ENCODE assay signal across 17 cellular contexts in genomic region chr7:79495544-79496272, GRCh38. TPM values are rescaled to one million over a fixed set of nuclear protein-coding genes. Genes with fewer than 3 reads are reported as not detected.
DNase-seq lines count a peak whose midpoint lies in the region; ATAC-seq, FAIRE-seq and TF ChIP-seq lines count a peak whose summit lies in the region.
"Had no signal": no experiment of that assay in that cellular context is flagged by ENCODE, and none has a peak within 500 bp of the region (broad histone marks: within the 10 kb centered on the region; RNA-seq: fewer than 3 reads in every experiment).

No MANE protein-coding gene starts in this region.

- peak; percentile 81 for ATAC-seq in SK-N-SH treated with all-trans-retinoic acid at 6 μM for 48 hours
- no peak for ATAC-seq in stimulated activated naive CD8-positive, alpha-beta T cell treated with anti-CD3 and anti-CD28 coated beads, Interleukin-15, Interleukin-2, amounts not matched to agents 100 U/mL and 50 U/mL, for 24 hours
- no peak for ATAC-seq in natural killer cell
- ATAC-seq: K562; stimulated activated naive B cell treated with anti-CD40 and anti-IgM and Interleukin-4, amounts not matched to agents 10 μg/mL and 1 μg/mL and 100 μg/mL, for 72 hours had no signal

- no peak for TF ChIP-seq CTCF in fibroblast of pulmonary artery (IDR thresholded peaks at IDR 0.05; ENCODE audit: low read length, missing control alignments)
- no peak for TF ChIP-seq CTCF in natural killer cell (IDR thresholded peaks at IDR 0.05)

- TF ChIP-seq POLR2A in H54 (IDR thresholded peaks at IDR 0.05; ENCODE audit: low read depth, low read length): no peak

- H3K36me3 Mint-ChIP-seq in natural killer cell: no peaks in the 10 kb centered on the region
- H3K36me3 Mint-ChIP-seq: CD14-positive monocyte; stimulated activated naive B cell treated with anti-CD40 and anti-IgM and Interleukin-4, amounts not matched to agents 10 μg/mL and 1 μg/mL and 100 μg/mL, for 72 hours had no signal

- no peak overlapping the region for H3K4me3 Mint-ChIP-seq in natural killer cell
- H3K4me3 Mint-ChIP-seq: CD14-positive monocyte; stimulated activated naive B cell treated with anti-CD40 and anti-IgM and Interleukin-4, amounts not matched to agents 10 μg/mL and 1 μg/mL and 100 μg/mL, for 72 hours had no signal

- peaks cover 18 to 21% of the 10 kb centered on the region in 2 donors for H3K9me3 Mint-ChIP-seq in natural killer cell

- no peaks in the 10 kb centered on the region for H3K4me1 Mint-ChIP-seq in natural killer cell
- H3K4me1 Mint-ChIP-seq: CD14-positive monocyte; stimulated activated naive B cell treated with anti-CD40 and anti-IgM and Interleukin-4, amounts not matched to agents 10 μg/mL and 1 μg/mL and 100 μg/mL, for 72 hours had no signal

- intact Hi-C loops in natural killer cell (cut with micrococcal nuclease): no loop called here

- no peak overlapping the region for H3K27ac Mint-ChIP-seq in natural killer cell
- H3K27ac Mint-ChIP-seq: CD14-positive monocyte; stimulated activated naive B cell treated with anti-CD40 and anti-IgM and Interleukin-4, amounts not matched to agents 10 μg/mL and 1 μg/mL and 100 μg/mL, for 72 hours had no signal

- no peak overlapping the region for H3K4me3 ChIP-seq in fibroblast of pulmonary artery (replicated peaks; ENCODE audit: low read depth, low read length)
- no peak overlapping the region for H3K4me3 ChIP-seq in skeletal muscle cell (ENCODE audit: low read depth, low read length)
- H3K4me3 ChIP-seq: K562 had no signal

- DNase-seq in H54 (ENCODE audit: insufficient read length, low spot score) (no peak), fibroblast of pulmonary artery (ENCODE audit: low read depth) (peak; percentile 79), skeletal muscle cell (ENCODE audit: low read depth) (peak; percentile 72), natural killer cell (no peak), NCI-H510A (lab: John Stamatoyannopoulos, UW) (no peak)
- no peak for DNase-seq in stimulated activated naive CD8-positive, alpha-beta T cell treated with anti-CD3 and anti-CD28 coated beads, Interleukin-15, Interleukin-2, amounts not matched to agents 100 U/mL and 50 U/mL, for 24 hours
- no peak for DNase-seq in stimulated activated CD4-positive, alpha-beta T cell treated with anti-CD3 and anti-CD28 coated beads, Interleukin-4, amount 100 ng/mL, for 1 hour
- DNase-seq: activated CD4-positive, alpha-beta T cell treated with anti-CD3 and anti-CD28 coated beads, Interleukin-2, amount 50 U/mL, for 48 hours; anterior cingulate cortex; glutamatergic neuron; NCI-H69; RPMI8226; stimulated activated naive B cell treated with anti-CD40 and anti-IgM and Interleukin-4, amounts not matched to agents 10 μg/mL and 1 μg/mL and 100 μg/mL, for 72 hours; T1000 had no signal

- FAIRE-seq in H54 (lab: Jason Lieb, UNC): peak; percentile 97
- FAIRE-seq: K562 had no signal

- H3K27me3 Mint-ChIP-seq in natural killer cell (ENCODE audit: low read depth in 2 of 2): no peaks in the 10 kb centered on the region
- H3K27me3 Mint-ChIP-seq: stimulated activated naive B cell treated with anti-CD40 and anti-IgM and Interleukin-4, amounts not matched to agents 10 μg/mL and 1 μg/mL and 100 μg/mL, for 72 hours had no signal

TF ChIP-seq in SK-N-SH treated with all-trans-retinoic acid at 6 μM for 48 hours, 23 proteins besides CTCF, POLR2A, EP300 and RAD21 (continues in another document):
- TF ChIP-seq, protein P1, sequence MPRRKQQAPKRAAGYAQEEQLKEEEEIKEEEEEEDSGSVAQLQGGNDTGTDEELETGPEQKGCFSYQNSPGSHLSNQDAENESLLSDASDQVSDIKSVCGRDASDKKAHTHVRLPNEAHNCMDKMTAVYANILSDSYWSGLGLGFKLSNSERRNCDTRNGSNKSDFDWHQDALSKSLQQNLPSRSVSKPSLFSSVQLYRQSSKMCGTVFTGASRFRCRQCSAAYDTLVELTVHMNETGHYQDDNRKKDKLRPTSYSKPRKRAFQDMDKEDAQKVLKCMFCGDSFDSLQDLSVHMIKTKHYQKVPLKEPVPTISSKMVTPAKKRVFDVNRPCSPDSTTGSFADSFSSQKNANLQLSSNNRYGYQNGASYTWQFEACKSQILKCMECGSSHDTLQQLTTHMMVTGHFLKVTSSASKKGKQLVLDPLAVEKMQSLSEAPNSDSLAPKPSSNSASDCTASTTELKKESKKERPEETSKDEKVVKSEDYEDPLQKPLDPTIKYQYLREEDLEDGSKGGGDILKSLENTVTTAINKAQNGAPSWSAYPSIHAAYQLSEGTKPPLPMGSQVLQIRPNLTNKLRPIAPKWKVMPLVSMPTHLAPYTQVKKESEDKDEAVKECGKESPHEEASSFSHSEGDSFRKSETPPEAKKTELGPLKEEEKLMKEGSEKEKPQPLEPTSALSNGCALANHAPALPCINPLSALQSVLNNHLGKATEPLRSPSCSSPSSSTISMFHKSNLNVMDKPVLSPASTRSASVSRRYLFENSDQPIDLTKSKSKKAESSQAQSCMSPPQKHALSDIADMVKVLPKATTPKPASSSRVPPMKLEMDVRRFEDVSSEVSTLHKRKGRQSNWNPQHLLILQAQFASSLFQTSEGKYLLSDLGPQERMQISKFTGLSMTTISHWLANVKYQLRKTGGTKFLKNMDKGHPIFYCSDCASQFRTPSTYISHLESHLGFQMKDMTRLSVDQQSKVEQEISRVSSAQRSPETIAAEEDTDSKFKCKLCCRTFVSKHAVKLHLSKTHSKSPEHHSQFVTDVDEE (CRISPR knock-in tag; IDR thresholded peaks at IDR 0.05): no peak
- TF ChIP-seq ZNF70 (CRISPR knock-in tag; IDR thresholded peaks at IDR 0.05) (no peak), GLIS3 (CRISPR knock-in tag; IDR thresholded peaks at IDR 0.05) (0 out of 2 replicates have a peak, but pooled peaks have one; percentile 19), ESRRG (CRISPR knock-in tag; IDR thresholded peaks at IDR 0.05) (no peak), OSR1 (CRISPR knock-in tag; IDR thresholded peaks at IDR 0.05) (no peak), ZFP3 (CRISPR knock-in tag; IDR thresholded peaks at IDR 0.05) (no peak), ZC3H10 (CRISPR knock-in tag; IDR thresholded peaks at IDR 0.05) (no peak), ARNTL (CRISPR knock-in tag; IDR thresholded peaks at IDR 0.05; ENCODE audit: borderline replicate concordance, low read depth) (no peak), TOX (CRISPR knock-in tag; IDR thresholded peaks at IDR 0.05; ENCODE audit: borderline replicate concordance) (no peak), SNAI2 (CRISPR knock-in tag; IDR thresholded peaks at IDR 0.05) (no peak), RARB (CRISPR knock-in tag; IDR thresholded peaks at IDR 0.05) (no peak), ZNF565 (CRISPR knock-in tag; conservative IDR thresholded peaks at IDR 0.05; ENCODE audit: low read depth) (no peak), CSRNP3 (CRISPR knock-in tag; IDR thresholded peaks at IDR 0.05) (no peak), ZNF8 (CRISPR knock-in tag; IDR thresholded peaks at IDR 0.05) (no peak), ISL1 (CRISPR knock-in tag; IDR thresholded peaks at IDR 0.05) (peak; percentile 85), PPARA (CRISPR knock-in tag; IDR thresholded peaks at IDR 0.05; ENCODE audit: borderline replicate concordance) (no peak), CSDC2 (CRISPR knock-in tag; IDR thresholded peaks at IDR 0.05) (no peak; the same call in 1 of the 2 replicates)
- TF ChIP-seq, protein P2, sequence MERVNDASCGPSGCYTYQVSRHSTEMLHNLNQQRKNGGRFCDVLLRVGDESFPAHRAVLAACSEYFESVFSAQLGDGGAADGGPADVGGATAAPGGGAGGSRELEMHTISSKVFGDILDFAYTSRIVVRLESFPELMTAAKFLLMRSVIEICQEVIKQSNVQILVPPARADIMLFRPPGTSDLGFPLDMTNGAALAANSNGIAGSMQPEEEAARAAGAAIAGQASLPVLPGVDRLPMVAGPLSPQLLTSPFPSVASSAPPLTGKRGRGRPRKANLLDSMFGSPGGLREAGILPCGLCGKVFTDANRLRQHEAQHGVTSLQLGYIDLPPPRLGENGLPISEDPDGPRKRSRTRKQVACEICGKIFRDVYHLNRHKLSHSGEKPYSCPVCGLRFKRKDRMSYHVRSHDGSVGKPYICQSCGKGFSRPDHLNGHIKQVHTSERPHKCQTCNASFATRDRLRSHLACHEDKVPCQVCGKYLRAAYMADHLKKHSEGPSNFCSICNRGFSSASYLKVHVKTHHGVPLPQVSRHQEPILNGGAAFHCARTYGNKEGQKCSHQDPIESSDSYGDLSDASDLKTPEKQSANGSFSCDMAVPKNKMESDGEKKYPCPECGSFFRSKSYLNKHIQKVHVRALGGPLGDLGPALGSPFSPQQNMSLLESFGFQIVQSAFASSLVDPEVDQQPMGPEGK (CRISPR knock-in tag; IDR thresholded peaks at IDR 0.05; ENCODE audit: borderline replicate concordance): 0 out of 2 replicates have a peak, but pooled peaks have one; percentile 12
- TF ChIP-seq, protein P3, sequence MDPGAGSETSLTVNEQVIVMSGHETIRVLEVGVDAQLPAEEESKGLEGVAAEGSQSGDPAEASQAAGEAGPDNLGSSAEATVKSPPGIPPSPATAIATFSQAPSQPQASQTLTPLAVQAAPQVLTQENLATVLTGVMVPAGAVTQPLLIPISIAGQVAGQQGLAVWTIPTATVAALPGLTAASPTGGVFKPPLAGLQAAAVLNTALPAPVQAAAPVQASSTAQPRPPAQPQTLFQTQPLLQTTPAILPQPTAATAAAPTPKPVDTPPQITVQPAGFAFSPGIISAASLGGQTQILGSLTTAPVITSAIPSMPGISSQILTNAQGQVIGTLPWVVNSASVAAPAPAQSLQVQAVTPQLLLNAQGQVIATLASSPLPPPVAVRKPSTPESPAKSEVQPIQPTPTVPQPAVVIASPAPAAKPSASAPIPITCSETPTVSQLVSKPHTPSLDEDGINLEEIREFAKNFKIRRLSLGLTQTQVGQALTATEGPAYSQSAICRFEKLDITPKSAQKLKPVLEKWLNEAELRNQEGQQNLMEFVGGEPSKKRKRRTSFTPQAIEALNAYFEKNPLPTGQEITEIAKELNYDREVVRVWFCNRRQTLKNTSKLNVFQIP (CRISPR knock-in tag; IDR thresholded peaks at IDR 0.05; ENCODE audit: borderline replicate concordance, low read depth): no peak

RNA-seq across cellular contexts. Expression of gene MAGI2, which starts 42.2 kb away (rescaled TPM):
- total RNA-seq in natural killer cell: under 1 TPM; 0.09 to 0.48 (median 0.27) TPM

Comparison
In these comparisons a context has a peak if more than half of its experiments do, and no peak if none do; other contexts are left out.
1. DNase-seq: peak in fibroblast of pulmonary artery (single experiment) and skeletal muscle cell (single experiment); none in H54 (single experiment), stimulated activated naive CD8-positive, alpha-beta T cell treated with anti-CD3 and anti-CD28 coated beads, Interleukin-15, Interleukin-2, amounts not matched to agents 100 U/mL and 50 U/mL, for 24 hours (single experiment), stimulated activated CD4-positive, alpha-beta T cell treated with anti-CD3 and anti-CD28 coated beads, Interleukin-4, amount 100 ng/mL, for 1 hour (single experiment), natural killer cell (single experiment) and NCI-H510A (single experiment).